17 cellular contexts compared by ENCODE assay signal in genomic region chr1:11383553-11384169, GRCh38.
A peak's percentile ranks its signal among the peaks of the same experiment; 100 is the strongest.
DNase-seq lines count a peak whose midpoint lies in the region; ATAC-seq, FAIRE-seq and TF ChIP-seq lines count a peak whose summit lies in the region.
"Had no signal": no experiment of that assay in that cellular context is flagged by ENCODE, and none has a peak within 500 bp of the region (broad histone marks: within the 10 kb centered on the region; RNA-seq: fewer than 3 reads in every experiment).

No MANE protein-coding gene starts in this region.

- H3K36me3 Mint-ChIP-seq in T-cell: no peaks in the 10 kb centered on the region

- FAIRE-seq in pancreas (lab: Jason Lieb, UNC): no peak
- FAIRE-seq: frontal cortex, islet of Langerhans had no signal

- no peak for TF ChIP-seq CTCF in pancreas (IDR thresholded peaks at IDR 0.05)

- intact Hi-C loops in pancreas (cut with DNase I): no loop called here

- H3K9me3 Mint-ChIP-seq in T-cell: peaks cover 0 to 5% (median 0%) of the 10 kb centered on the region in 3 donors

- H3K36me3 ChIP-seq in pancreas: no peaks in the 10 kb centered on the region

- H3K27me3 ChIP-seq in pancreas: peaks cover 0 to 3% (median 0%) of the 10 kb centered on the region in 4 donors

- WGBS in pancreas, 2 donors: 45 to 56% methylated on average over 10 of the region's 10 CpGs

- H3K27me3 Mint-ChIP-seq in T-cell: peaks cover 0 to 3% of the 10 kb centered on the region in 2 donors

- ATAC-seq in T-cell (replicated peaks in 1 of 4) (peak in 3 of 4 experiments; percentile 34 to 74 (median 55)), pancreas (no peak), HG03520 (IDR thresholded peaks at IDR 0.05; ENCODE audit: unreplicated experiment) (no peak), GM19395 (IDR thresholded peaks at IDR 0.05; ENCODE audit: unreplicated experiment) (no peak)

- CTCF ChIA-PET in T-cell (lab: Charles Lee): interaction anchor here in 1 of 2 donors (0.5 kb wide), 1 partner anchor 807 kb away, joined by 5 read pairs; no protein-coding TSS in a partner anchor

- peaks cover 19 to 29% (median 29%) of the 10 kb centered on the region in 3 donors for H3K4me1 Mint-ChIP-seq in T-cell
- H3K4me1 Mint-ChIP-seq: B cell had no signal

- H3K27ac ChIP-seq in pancreas: no peak overlapping the region

- DNase-seq in stimulated activated CD4-positive, alpha-beta T cell treated with anti-CD3 and anti-CD28 coated beads, Interleukin-15, amount 100 ng/mL, for 24 hours: peak; percentile 15
- DNase-seq in stimulated activated CD4-positive, alpha-beta T cell treated with anti-CD3 and anti-CD28 coated beads, Interleukin-1b, Interleukin-23, amount 100 ng/mL, for 48 hours: no peak
- peak in 1 of 34 experiments; percentile 8 for DNase-seq in T-cell
- DNase-seq in cerebellar cortex (ENCODE audit: low spot score): peak; percentile 70
- no peak for DNase-seq in pancreas
- DNase-seq in cerebellar nuclear complex (lab: John Stamatoyannopoulos, UW): no peak
- DNase-seq: effector memory CD4-positive, alpha-beta T cell; GDM1; NK-92 treated with Interleukin-12 subunit alpha and Interleukin-12 subunit beta, amount 100 ng/mL, for 24 hours; retina; SK-N-SH; stimulated activated CD4-positive, alpha-beta T cell treated with anti-CD3 and anti-CD28 coated beads, Interleukin-4, amount 100 ng/mL, for 4 hours had no signal

- H3K4me1 ChIP-seq in pancreas: no peaks in the 10 kb centered on the region

- peak overlapping the region in 2 of 3 donors; percentile 14 to 68 for H3K4me3 Mint-ChIP-seq in T-cell
- H3K4me3 Mint-ChIP-seq: B cell had no signal

- peak overlapping the region; percentile 64 to 67 for H3K27ac Mint-ChIP-seq in T-cell
- H3K27ac Mint-ChIP-seq: B cell had no signal

- POLR2A ChIA-PET in T-cell (lab: Charles Lee): no interaction called here

- no peaks in the 10 kb centered on the region for H3K9me3 ChIP-seq in pancreas
- H3K9me3 ChIP-seq: SK-N-SH had no signal

- no peak overlapping the region for H3K4me3 ChIP-seq in pancreas

Comparison
In these comparisons a context has a peak if more than half of its experiments do, and no peak if none do; other contexts are left out.
1. DNase-seq: peak in stimulated activated CD4-positive, alpha-beta T cell treated with anti-CD3 and anti-CD28 coated beads, Interleukin-15, amount 100 ng/mL, for 24 hours (single experiment) and cerebellar cortex (single experiment); none in stimulated activated CD4-positive, alpha-beta T cell treated with anti-CD3 and anti-CD28 coated beads, Interleukin-1b, Interleukin-23, amount 100 ng/mL, for 48 hours (single experiment), pancreas (0 of 6) and cerebellar nuclear complex (0 of 2).
2. ATAC-seq: peak in T-cell (3 of 4); none in pancreas (0 of 4), HG03520 (single experiment) and GM19395 (single experiment).